22 cellular contexts compared by ENCODE assay signal in genomic region chr5:8825161-8825757, GRCh38.
DNase-seq lines count a peak whose midpoint lies in the region; ATAC-seq and TF ChIP-seq lines count a peak whose summit lies in the region.
"Had no signal": no experiment of that assay in that cellular context is flagged by ENCODE, and none has a peak within 500 bp of the region (broad histone marks: within the 10 kb centered on the region; RNA-seq: fewer than 3 reads in every experiment).

No MANE protein-coding gene starts in this region.

- H3K4me2 ChIP-seq in SK-N-SH, result peak overlapping the region; percentile 16

- TF ChIP-seq CTCF in SK-N-SH (IDR thresholded peaks at IDR 0.05) (no peak), RWPE1 (conservative IDR thresholded peaks at IDR 0.05; ENCODE audit: low read depth) (no peak), fibroblast of villous mesenchyme (IDR thresholded peaks at IDR 0.05; ENCODE audit: insufficient read depth, low read depth, low read length) (no peak)

- H3K27ac ChIP-seq in SK-N-SH (ENCODE audit: low read depth in 2 of 2, low read length in 1 of 2) (peak overlapping the region in 1 of 2 experiments; percentile 28; a peak in 1 of 4 replicates), RWPE1 (peak overlapping the region; percentile 61)
- H3K27ac ChIP-seq: 22Rv1, lower lobe of right lung, transverse colon had no signal

- no peak for TF ChIP-seq EP300 in SK-N-SH (IDR thresholded peaks at IDR 0.05; ENCODE audit: borderline replicate concordance in 1 of 2, low read depth in 1 of 2, low read length in 1 of 2)

- H3K4me3 ChIP-seq in SK-N-SH (ENCODE audit: low read depth in 2 of 2, low read length in 1 of 2) (no peak overlapping the region), fibroblast of villous mesenchyme (ENCODE audit: low read depth, low read length) (no peak overlapping the region)
- H3K4me3 ChIP-seq: lower lobe of right lung, transverse colon had no signal

- peak overlapping the region; percentile 11; the same call in 1 of the 2 replicates for H2AFZ ChIP-seq in SK-N-SH (ENCODE audit: low read depth)

- POLR2A ChIA-PET in SK-N-SH (lab: Yijun Ruan, JAX), result no interaction called here
- POLR2A ChIA-PET in RWPE1 (lab: Yijun Ruan, JAX; ENCODE audit: low non-redundant PET), result no interaction called here

- CTCF ChIA-PET in SK-N-SH (lab: Yijun Ruan, JAX), result no interaction called here
- CTCF ChIA-PET in RWPE1 (lab: Yijun Ruan, JAX), result no interaction called here

- 0 out of 2 replicates have a peak, but pooled peaks cover under 1% of the 10 kb centered on the region for H3K9me3 ChIP-seq in SK-N-SH
- H3K9me3 ChIP-seq: lower lobe of right lung, transverse colon had no signal

- no peaks in the 10 kb centered on the region for H4K20me1 ChIP-seq in SK-N-SH (ENCODE audit: insufficient read depth)

- H3F3A ChIP-seq in SK-N-SH (replicated peaks; ENCODE audit: insufficient read depth), result peaks cover 23% of the 10 kb centered on the region

- H3K27me3 ChIP-seq in SK-N-SH (ENCODE audit: insufficient read depth), result no peaks in the 10 kb centered on the region
- H3K27me3 ChIP-seq: transverse colon had no signal

- H3K79me2 ChIP-seq in SK-N-SH (ENCODE audit: insufficient read depth), result no peaks in the 10 kb centered on the region

- no peak for ATAC-seq in SK-N-SH treated with all-trans-retinoic acid at 6 μM for 48 hours
- no peak for ATAC-seq in GM21717 (IDR thresholded peaks at IDR 0.05; ENCODE audit: unreplicated experiment)
- ATAC-seq in HG03025 (IDR thresholded peaks at IDR 0.05; ENCODE audit: low FRiP score, unreplicated experiment), result no peak
- ATAC-seq in HG02763 (IDR thresholded peaks at IDR 0.05; ENCODE audit: unreplicated experiment), result no peak
- ATAC-seq: lower lobe of right lung; right cardiac atrium; stimulated activated naive CD8-positive, alpha-beta T cell treated with anti-CD3 and anti-CD28 coated beads, Interleukin-15, Interleukin-2, amounts not matched to agents 100 U/mL and 50 U/mL, for 24 hours had no signal

- 49% methylated on average over 2 of the region's 2 CpGs for WGBS in SK-N-SH (ENCODE audit: low lambda C conversion rate)

- no peaks in the 10 kb centered on the region for H3K9me2 ChIP-seq in SK-N-SH

- DNase-seq in SK-N-SH, result no peak
- no peak for DNase-seq in RWPE1 (ENCODE audit: low spot score)
- DNase-seq in fibroblast of villous mesenchyme (ENCODE audit: low read depth), result peak; percentile 41
- DNase-seq in stimulated activated CD4-positive, alpha-beta T cell treated with anti-CD3 and anti-CD28 coated beads, Interleukin-4, amount 100 ng/mL, for 1 hour, result no peak
- DNase-seq: activated CD4-positive, alpha-beta memory T cell treated with anti-CD3 and anti-CD28 coated beads for 36 hours; activated naive CD4-positive, alpha-beta T cell treated with Interleukin-2 at 50 U/mL for 16 hours; aorta; Calu3; endodermal cell; Karpas-422; lower lobe of right lung; NCI-H1105; NCI-H2081; right cardiac atrium; SHP77; stimulated activated naive CD8-positive, alpha-beta T cell treated with anti-CD3 and anti-CD28 coated beads, Interleukin-15, Interleukin-2, amounts not matched to agents 100 U/mL and 50 U/mL, for 24 hours; transverse colon had no signal

- TF ChIP-seq RAD21 in SK-N-SH (IDR thresholded peaks at IDR 0.05; ENCODE audit: low read length), result no peak

- no peak overlapping the region for H3K9ac ChIP-seq in SK-N-SH

- no peaks in the 10 kb centered on the region for H3K36me3 ChIP-seq in SK-N-SH (replicated peaks in 1 of 2; ENCODE audit: control insufficient read depth in 1 of 2, insufficient read depth in 2 of 2, low read length in 1 of 2)
- H3K36me3 ChIP-seq: lower lobe of right lung, transverse colon had no signal

- H3K4me1 ChIP-seq in SK-N-SH (ENCODE audit: control insufficient read depth in 1 of 2, insufficient read depth in 2 of 2, low read depth in 1 of 2, low read length in 1 of 2), result peaks cover 0 to 23% of the 10 kb centered on the region in 2 experiments; a peak in 2 of 4 replicates
- H3K4me1 ChIP-seq: lower lobe of right lung, transverse colon had no signal

TF ChIP-seq in SK-N-SH, 30 proteins besides CTCF, POLR2A, EP300 and RAD21:
- no peak for TF ChIP-seq FOXM1 (IDR thresholded peaks at IDR 0.05; ENCODE audit: low read depth)
- no peak for TF ChIP-seq IRF3 (IDR thresholded peaks at IDR 0.05; ENCODE audit: low read depth, low read length)

TF ChIP-seq in SK-N-SH treated with all-trans-retinoic acid at 6 μM for 48 hours, 23 proteins besides CTCF, POLR2A, EP300 and RAD21:
- no peak for TF ChIP-seq CSDC2 (CRISPR knock-in tag; IDR thresholded peaks at IDR 0.05)
- no peak for TF ChIP-seq GLIS3 (CRISPR knock-in tag; IDR thresholded peaks at IDR 0.05)
- TF ChIP-seq TOX (CRISPR knock-in tag; IDR thresholded peaks at IDR 0.05; ENCODE audit: borderline replicate concordance), result no peak
- TF ChIP-seq PATZ1 (CRISPR knock-in tag; IDR thresholded peaks at IDR 0.05; ENCODE audit: borderline replicate concordance), result no peak
- TF ChIP-seq POU6F1 (CRISPR knock-in tag; IDR thresholded peaks at IDR 0.05; ENCODE audit: borderline replicate concordance, low read depth), result no peak
- no peak for TF ChIP-seq ZC3H10 (CRISPR knock-in tag; IDR thresholded peaks at IDR 0.05)
- TF ChIP-seq TCF4 (CRISPR knock-in tag; IDR thresholded peaks at IDR 0.05; ENCODE audit: borderline replicate concordance), result no peak
- TF ChIP-seq ZFP3 (CRISPR knock-in tag; IDR thresholded peaks at IDR 0.05), result no peak
- TF ChIP-seq ZNF70 (CRISPR knock-in tag; IDR thresholded peaks at IDR 0.05), result no peak
- TF ChIP-seq PPARA (CRISPR knock-in tag; IDR thresholded peaks at IDR 0.05; ENCODE audit: borderline replicate concordance), result no peak
- TF ChIP-seq BACH2 (CRISPR knock-in tag; IDR thresholded peaks at IDR 0.05; ENCODE audit: borderline replicate concordance), result no peak
- no peak for TF ChIP-seq ISL1 (CRISPR knock-in tag; IDR thresholded peaks at IDR 0.05)
TF ChIP-seq in SK-N-SH treated with all-trans-retinoic acid at 6 μM for 48 hours: peak in this region for 0.
